In genomic region chr4:87220094-87220831, GRCh38 we compare ENCODE assay signal across 8 cellular contexts. TPM values are rescaled to one million over a fixed set of nuclear protein-coding genes. Genes with fewer than 3 reads are reported as not detected.
DNase-seq lines count a peak whose midpoint lies in the region; ATAC-seq and TF ChIP-seq lines count a peak whose summit lies in the region.

TSS of gene KLHL8 (minus strand) at chr4:87220618. CDS start at chr4:87195539, 25,079 bp downstream.

- H3K27ac Mint-ChIP-seq in HFFc6 (peak within 1 kb of the TSS; percentile 88), type B pancreatic cell (peak within 1 kb of the TSS; percentile 87)
- peak within 1 kb of the TSS; percentile 86 for H3K27ac Mint-ChIP-seq in activated naive CD8-positive, alpha-beta T cell treated with anti-CD3 and anti-CD28 coated beads, Interleukin-2, amount 50 U/mL, for 24 hours

- DNase-seq in GM12864 (ENCODE audit: low read depth) (peak; percentile 45), HFFc6 (peak; percentile 71), NAMALWA (ENCODE audit: low spot score) (peak; percentile 92), SW 1271 (lab: John Stamatoyannopoulos, UW) (peak; percentile 36 to 51), cardiac septum (ENCODE audit: low spot score) (peak; percentile 94), pons (ENCODE audit: low spot score) (peak; percentile 86), type B pancreatic cell (ENCODE audit: extremely low spot score, unreplicated experiment) (peak; percentile 93)
- DNase-seq in activated naive CD8-positive, alpha-beta T cell treated with anti-CD3 and anti-CD28 coated beads, Interleukin-2, amount 50 U/mL, for 24 hours = peak; percentile 87

- H3K27me3 Mint-ChIP-seq in HFFc6 (ENCODE audit: insufficient read depth) (peaks cover 2% of the 10 kb centered on the region), type B pancreatic cell (no peaks in the 10 kb centered on the region)
- peaks cover 2% of the 10 kb centered on the region for H3K27me3 Mint-ChIP-seq in activated naive CD8-positive, alpha-beta T cell treated with anti-CD3 and anti-CD28 coated beads, Interleukin-2, amount 50 U/mL, for 24 hours

- intact Hi-C loops in cardiac septum (cut with DNase I) = loop anchor here (5.0 kb wide), 3 partner anchors 68 to 298 kb away; no protein-coding TSS in a partner anchor

- H3K9me3 Mint-ChIP-seq in HFFc6 = no peaks in the 10 kb centered on the region
- H3K9me3 Mint-ChIP-seq in activated naive CD8-positive, alpha-beta T cell treated with anti-CD3 and anti-CD28 coated beads, Interleukin-2, amount 50 U/mL, for 24 hours = no peaks in the 10 kb centered on the region
- H3K9me3 Mint-ChIP-seq in type B pancreatic cell = no peaks in the 10 kb centered on the region

- peak within 1 kb of the TSS; percentile 75 for H3K4me3 ChIP-seq in GM12864 (ENCODE audit: low read depth, low read length)

- peak; percentile 93 for ATAC-seq in activated naive CD8-positive, alpha-beta T cell treated with anti-CD3 and anti-CD28 coated beads, Interleukin-2, amount 50 U/mL, for 24 hours

- peak; percentile 3 for TF ChIP-seq CTCF in GM12864 (IDR thresholded peaks at IDR 0.05; ENCODE audit: low read depth, low read length, missing control alignments)
- no peak; the same call in none of the 2 replicates for TF ChIP-seq CTCF in HFFc6 (IDR thresholded peaks at IDR 0.05)
- no peak for TF ChIP-seq CTCF in type B pancreatic cell (conservative IDR thresholded peaks at IDR 0.05)

- H3K4me3 Mint-ChIP-seq in HFFc6 = peak within 1 kb of the TSS; percentile 85
- peak within 1 kb of the TSS; percentile 91 for H3K4me3 Mint-ChIP-seq in activated naive CD8-positive, alpha-beta T cell treated with anti-CD3 and anti-CD28 coated beads, Interleukin-2, amount 50 U/mL, for 24 hours
- H3K4me3 Mint-ChIP-seq in type B pancreatic cell = peak within 1 kb of the TSS; percentile 95

- H3K4me1 Mint-ChIP-seq in HFFc6 (ENCODE audit: low read depth) (peaks cover 17% of the 10 kb centered on the region), type B pancreatic cell (ENCODE audit: unreplicated experiment) (peaks cover 4% of the 10 kb centered on the region)
- peaks cover 25% of the 10 kb centered on the region for H3K4me1 Mint-ChIP-seq in activated naive CD8-positive, alpha-beta T cell treated with anti-CD3 and anti-CD28 coated beads, Interleukin-2, amount 50 U/mL, for 24 hours

- no peaks in the 10 kb centered on the region for H3K36me3 Mint-ChIP-seq in HFFc6 (ENCODE audit: low read depth)
- H3K36me3 Mint-ChIP-seq in activated naive CD8-positive, alpha-beta T cell treated with anti-CD3 and anti-CD28 coated beads, Interleukin-2, amount 50 U/mL, for 24 hours (ENCODE audit: low read depth) = peaks cover 3% of the 10 kb centered on the region
- H3K36me3 Mint-ChIP-seq in type B pancreatic cell = no peaks in the 10 kb centered on the region

RNA-seq across cellular contexts. Expression of gene KLHL8, which starts in this region (rescaled TPM):
- total RNA-seq in HFFc6 (2021; fragmentation: NEBNext Ultra II Directional; extraction: Animal tissue kit (Norgen Biotek cat#: 25700)) = 10 to 100 TPM in 3 of 6 experiments, 1 to 10 TPM in 3; 8.0 to 11.5 (median 9.8) TPM
- 11.2 TPM for total RNA-seq in cardiac septum
- total RNA-seq in type B pancreatic cell (ENCODE audit: low replicate concordance) = 11.2 and 16.6 TPM in 2 replicates

Comparison
In these comparisons a context has a peak if more than half of its experiments do, and no peak if none do; other contexts are left out.
1. Peak in every context shown above with its lines: DNase-seq, ATAC-seq and H3K4me3 ChIP-seq.
2. DNase-seq: peak in every context shown above with its lines; median percentile 94 in cardiac septum; 93 in type B pancreatic cell; 92 in NAMALWA; 87 in activated naive CD8-positive, alpha-beta T cell treated with anti-CD3 and anti-CD28 coated beads, Interleukin-2, amount 50 U/mL, for 24 hours; 86 in pons; 71 in HFFc6; 45 in GM12864; 44 in SW 1271.